ENCODE assay signal across 1 cellular context in genomic region chr22:27670701-27671412, GRCh38.
TF ChIP-seq lines count a peak whose summit lies in the region.

No MANE protein-coding gene starts in this region.

TF ChIP-seq in WTC11, 78 proteins besides CTCF, POLR2A, EP300 and RAD21 (continued from another document):
- TF ChIP-seq PRDM15 (CRISPR knock-in tag; IDR thresholded peaks at IDR 0.05) (peak; percentile 46), SP1 (CRISPR knock-in tag; conservative IDR thresholded peaks at IDR 0.05) (0 out of 2 replicates have a peak, but pooled peaks have one; percentile 40), ZNF423 (CRISPR knock-in tag; IDR thresholded peaks at IDR 0.05) (peak; percentile 29; the same call in 1 of the 2 replicates)
